7 cellular contexts compared by ENCODE assay signal in genomic region chr9:136766410-136767120, GRCh38. TPM values are rescaled to one million over a fixed set of nuclear protein-coding genes. Genes with fewer than 3 reads are reported as not detected.
DNase-seq lines count a peak whose midpoint lies in the region; ATAC-seq and TF ChIP-seq lines count a peak whose summit lies in the region.
"Not testable (repeated sequence)": the region's sequence is repeated elsewhere in the genome, so short reads cannot be mapped to it uniquely, and the experiment has no call there.
"Had no signal": no experiment of that assay in that cellular context is flagged by ENCODE, and none has a peak within 500 bp of the region (broad histone marks: within the 10 kb centered on the region; RNA-seq: fewer than 3 reads in every experiment).

No MANE protein-coding gene starts in this region.

- H3K27ac Mint-ChIP-seq in activated T-cell treated with anti-CD3 and anti-CD28 coated beads, Interleukin-2, amount 50 U/mL, for 72 hours: peak overlapping the region; percentile 39

- not testable (repeated sequence) for H3K27ac ChIP-seq in KMS-11, PC-9

- not testable (repeated sequence) for BruUV-seq in PC-9 (replicated peaks; lab: Mats Ljungman, UMichigan)

- H3K36me3 Mint-ChIP-seq in activated T-cell treated with anti-CD3 and anti-CD28 coated beads, Interleukin-2, amount 50 U/mL, for 72 hours (ENCODE audit: insufficient read depth in 2 of 2): not testable (repeated sequence)

- H3K4me2 ChIP-seq in KMS-11 (peak overlapping the region; percentile 73), PC-9 (peak overlapping the region; percentile 49)

- H3K36me3 ChIP-seq in BE2C; KMS-11 (ENCODE audit: insufficient read depth); PC-9 (ENCODE audit: low read depth): not testable (repeated sequence)

- peaks cover 33% of the 10 kb centered on the region; the same call in 1 of the 2 replicates for H3F3A ChIP-seq in PC-9 (ENCODE audit: insufficient read depth, low read depth)

- peaks cover 24% of the 10 kb centered on the region for H3K4me1 Mint-ChIP-seq in activated T-cell treated with anti-CD3 and anti-CD28 coated beads, Interleukin-2, amount 50 U/mL, for 72 hours (ENCODE audit: low read depth)

- peaks cover 27% of the 10 kb centered on the region for H3K27me3 Mint-ChIP-seq in activated T-cell treated with anti-CD3 and anti-CD28 coated beads, Interleukin-2, amount 50 U/mL, for 72 hours (ENCODE audit: low read depth)

- not testable (repeated sequence) for H4K20me1 ChIP-seq in KMS-11 (ENCODE audit: insufficient read depth); PC-9 (ENCODE audit: insufficient read depth)

- intact Hi-C loops in PC-9 (cut with micrococcal nuclease; ENCODE audit: unreplicated experiment): not testable (repeated sequence)
- intact Hi-C loops in posterior vena cava (cut with DNase I): loop anchor here in 1 of 2 donors (10.0 kb wide), 1 partner anchor 592 kb away; no protein-coding TSS in a partner anchor

- not testable (repeated sequence) for H3K79me2 ChIP-seq in KMS-11 (ENCODE audit: insufficient read depth, low read depth); PC-9 (ENCODE audit: low read depth)

- H3K27me3 ChIP-seq in BE2C; PC-9 (ENCODE audit: insufficient read depth, low read depth): not testable (repeated sequence)
- peaks cover 26% of the 10 kb centered on the region for H3K27me3 ChIP-seq in KMS-11 (ENCODE audit: insufficient read depth, low read depth)

- H3K9me3 ChIP-seq in BE2C; PC-9 (ENCODE audit: insufficient read depth, low read depth): not testable (repeated sequence)

- not testable (repeated sequence) for H3K9ac ChIP-seq in KMS-11

- peak; percentile 41 to 50 for ATAC-seq in activated T-cell treated with anti-CD3 and anti-CD28 coated beads, Interleukin-2, amount 50 U/mL, for 72 hours (replicated peaks in 1 of 2)

- POLR2A ChIA-PET in PC-9 (lab: Charles Lee; ENCODE audit: unreplicated experiment): not testable (repeated sequence)

- not testable (repeated sequence) for H3K4me1 ChIP-seq in BE2C; PC-9 (replicated peaks; ENCODE audit: insufficient read depth)
- H3K4me1 ChIP-seq in KMS-11 (ENCODE audit: low read depth, poor library complexity, severe bottlenecking): peaks cover 49% of the 10 kb centered on the region

- H3K4me3 Mint-ChIP-seq in activated T-cell treated with anti-CD3 and anti-CD28 coated beads, Interleukin-2, amount 50 U/mL, for 72 hours: peak overlapping the region; percentile 67 to 68

- H2AFZ ChIP-seq in KMS-11 (ENCODE audit: low read depth); PC-9: not testable (repeated sequence)

- TF ChIP-seq CTCF in BE2C (IDR thresholded peaks at IDR 0.05; ENCODE audit: low read depth, low read length): peak; percentile 41
- peak; percentile 47; the same call in 1 of the 2 replicates for TF ChIP-seq CTCF in KMS-11 (conservative IDR thresholded peaks at IDR 0.05; ENCODE audit: low read depth, low read length)
- TF ChIP-seq CTCF in PC-9 (conservative IDR thresholded peaks at IDR 0.05): peak; percentile 63; the same call in 1 of the 2 replicates
- TF ChIP-seq CTCF in fibroblast of villous mesenchyme (IDR thresholded peaks at IDR 0.05; ENCODE audit: insufficient read depth, low read depth, low read length): peak; percentile 49

- CTCF ChIA-PET in PC-9 (lab: Charles Lee): interaction anchor here (0.6 kb wide), 1 partner anchor 132 kb away, joined by 3 read pairs; no protein-coding TSS in a partner anchor

- not testable (repeated sequence) for H3K4me3 ChIP-seq in BE2C (ENCODE audit: low read depth, low read length); KMS-11 (IDR thresholded peaks at IDR 0.05; ENCODE audit: insufficient read depth, low read depth, low read length); PC-9; fibroblast of villous mesenchyme (ENCODE audit: low read depth, low read length)

- DNase-seq in BE2C (peak; percentile 72), PC-9 (peak; percentile 53 to 61), fibroblast of villous mesenchyme (ENCODE audit: low read depth) (peak; percentile 51), posterior vena cava (ENCODE audit: low spot score) (peak; percentile 68)
- peak; percentile 64 to 69 for DNase-seq in activated T-cell treated with anti-CD3 and anti-CD28 coated beads, Interleukin-2, amount 50 U/mL, for 72 hours

- H3K9me3 Mint-ChIP-seq in activated T-cell treated with anti-CD3 and anti-CD28 coated beads, Interleukin-2, amount 50 U/mL, for 72 hours: not testable (repeated sequence)

- H3K9me2 ChIP-seq in PC-9 (ENCODE audit: insufficient read depth): not testable (repeated sequence)

RNA-seq across cellular contexts. Expression of gene LCN15, which starts 2.2 kb away (rescaled TPM):
- not detected for polyA plus RNA-seq in BE2C (2012; ENCODE audit: insufficient read depth, insufficient read length, low read depth)
- not detected in 2 replicates for total RNA-seq in PC-9 (2021)
- not detected for total RNA-seq in activated T-cell treated with anti-CD3 and anti-CD28 coated beads, Interleukin-2, amount 50 U/mL, for 72 hours
- not detected in 2 replicates for total RNA-seq in fibroblast of villous mesenchyme
- total RNA-seq in posterior vena cava: not detected

RNA-seq across cellular contexts. Expression of gene LCN8, which starts 8.5 kb away (rescaled TPM):
- not detected for polyA plus RNA-seq in BE2C (2012; ENCODE audit: insufficient read depth, insufficient read length, low read depth)
- not detected in 2 replicates for total RNA-seq in PC-9 (2021)
- not detected for total RNA-seq in activated T-cell treated with anti-CD3 and anti-CD28 coated beads, Interleukin-2, amount 50 U/mL, for 72 hours
- not detected in 2 replicates for total RNA-seq in fibroblast of villous mesenchyme
- not detected for total RNA-seq in posterior vena cava
- total RNA-seq: right atrium auricular region had no signal

RNA-seq across cellular contexts. Expression of gene LCN6, which starts 18.2 kb away (rescaled TPM):
- polyA plus RNA-seq in BE2C (2012; ENCODE audit: insufficient read depth, insufficient read length, low read depth): not detected
- total RNA-seq in PC-9 (2021) (not detected in 2 replicates), fibroblast of villous mesenchyme (not detected in 2 replicates), posterior vena cava (10 to 100 TPM; 22.8 to 36.9 TPM)
- total RNA-seq in activated T-cell treated with anti-CD3 and anti-CD28 coated beads, Interleukin-2, amount 50 U/mL, for 72 hours: not detected

RNA-seq across cellular contexts. Expression of gene LCN10, which starts 23.8 kb away (rescaled TPM):
- polyA plus RNA-seq in BE2C (2012; ENCODE audit: insufficient read depth, insufficient read length, low read depth): not detected
- 0.94 and 2.2 TPM in 2 replicates for total RNA-seq in PC-9 (2021)
- total RNA-seq in activated T-cell treated with anti-CD3 and anti-CD28 coated beads, Interleukin-2, amount 50 U/mL, for 72 hours: under 1 TPM; 0.21 to 0.70 TPM
- under 0.01 TPM in 1 of 2 replicates, not detected in the other for total RNA-seq in fibroblast of villous mesenchyme
- total RNA-seq in posterior vena cava: 10 to 100 TPM in 1 of 2 donors, 1 to 10 TPM in 1; 9.2 to 10.0 TPM

RNA-seq across cellular contexts. Expression of gene TMEM141, which starts 24.6 kb away (rescaled TPM):
- polyA plus RNA-seq in BE2C (2012; ENCODE audit: insufficient read depth, insufficient read length, low read depth): 159 TPM
- total RNA-seq in PC-9 (2021): 83.6 and 124 TPM in 2 replicates
- total RNA-seq in activated T-cell treated with anti-CD3 and anti-CD28 coated beads, Interleukin-2, amount 50 U/mL, for 72 hours: 10 to 100 TPM; 18.7 to 20.9 TPM
- total RNA-seq in fibroblast of villous mesenchyme: 33.5 and 39.7 TPM in 2 replicates
- total RNA-seq in posterior vena cava: 10 to 100 TPM; 28.1 to 33.9 TPM

Comparison
In these comparisons a context has a peak if more than half of its experiments do, and no peak if none do; other contexts are left out.
1. RNA of gene LCN6, which starts 18.2 kb away (total RNA-seq): 22.8 to 36.9 TPM in posterior vena cava; not detected in PC-9, not detected in activated T-cell treated with anti-CD3 and anti-CD28 coated beads, Interleukin-2, amount 50 U/mL, for 72 hours and not detected in fibroblast of villous mesenchyme; every median in the first group is over 10 times any median in the second.
2. Peak in every context shown above with its lines, with median percentiles within 50 percentile points of each other: DNase-seq and CTCF ChIP-seq.